In genomic region chr1:8873506-8874229, GRCh38 we compare ENCODE assay signal across 8 cellular contexts. TPM values are rescaled to one million over a fixed set of nuclear protein-coding genes. Genes with fewer than 3 reads are reported as not detected.
DNase-seq lines count a peak whose midpoint lies in the region; ATAC-seq and TF ChIP-seq lines count a peak whose summit lies in the region.

No MANE protein-coding gene starts in this region.

- POLR2A ChIA-PET in activated naive CD8-positive, alpha-beta T cell treated with anti-CD3 and anti-CD28 coated beads, Interleukin-2, amount 10 ng/mL, durations not matched to agents 7 days and 5 days (lab: Charles Lee) = interaction anchor here (0.5 to 2.6 kb wide), 13 partner anchors 9 to 269 kb away, joined by 3 to 48 read pairs (median 4); no protein-coding TSS in a partner anchor

- intact Hi-C loops in left cardiac atrium (cut with DNase I) = no loop called here

- peaks cover 81% of the 10 kb centered on the region for H3K36me3 Mint-ChIP-seq in HFFc6 (ENCODE audit: low read depth)
- peaks cover 86% of the 10 kb centered on the region for H3K36me3 Mint-ChIP-seq in activated naive CD8-positive, alpha-beta T cell treated with anti-CD3 and anti-CD28 coated beads, Interleukin-2, amount 10 ng/mL, durations not matched to agents 7 days and 5 days

- peak overlapping the region; percentile 78 for H3K27ac Mint-ChIP-seq in HFFc6
- peak overlapping the region; percentile 90 for H3K27ac Mint-ChIP-seq in activated naive CD8-positive, alpha-beta T cell treated with anti-CD3 and anti-CD28 coated beads, Interleukin-2, amount 10 ng/mL, durations not matched to agents 7 days and 5 days

- ATAC-seq in activated naive CD8-positive, alpha-beta T cell treated with anti-CD3 and anti-CD28 coated beads, Interleukin-2, amount 10 ng/mL, durations not matched to agents 7 days and 5 days (ENCODE audit: low read depth) = peak; percentile 28
- ATAC-seq in left cardiac atrium (peak; percentile 8 to 79), GM21786 (IDR thresholded peaks at IDR 0.05; ENCODE audit: unreplicated experiment) (no peak)

- peaks cover 7% of the 10 kb centered on the region for H3K27me3 Mint-ChIP-seq in HFFc6 (ENCODE audit: insufficient read depth)
- no peaks in the 10 kb centered on the region for H3K27me3 Mint-ChIP-seq in activated naive CD8-positive, alpha-beta T cell treated with anti-CD3 and anti-CD28 coated beads, Interleukin-2, amount 10 ng/mL, durations not matched to agents 7 days and 5 days

- H3K4me3 Mint-ChIP-seq in HFFc6 = peak overlapping the region; percentile 96
- H3K4me3 Mint-ChIP-seq in activated naive CD8-positive, alpha-beta T cell treated with anti-CD3 and anti-CD28 coated beads, Interleukin-2, amount 10 ng/mL, durations not matched to agents 7 days and 5 days = peak overlapping the region; percentile 96

- TF ChIP-seq CTCF in HFFc6 (IDR thresholded peaks at IDR 0.05) = no peak

- H3K4me1 Mint-ChIP-seq in HFFc6 (ENCODE audit: low read depth) = peaks cover 80% of the 10 kb centered on the region
- peaks cover 51% of the 10 kb centered on the region for H3K4me1 Mint-ChIP-seq in activated naive CD8-positive, alpha-beta T cell treated with anti-CD3 and anti-CD28 coated beads, Interleukin-2, amount 10 ng/mL, durations not matched to agents 7 days and 5 days

- H3K9me3 Mint-ChIP-seq in HFFc6 = peaks cover 5% of the 10 kb centered on the region
- no peaks in the 10 kb centered on the region for H3K9me3 Mint-ChIP-seq in activated naive CD8-positive, alpha-beta T cell treated with anti-CD3 and anti-CD28 coated beads, Interleukin-2, amount 10 ng/mL, durations not matched to agents 7 days and 5 days

- peak; percentile 99 for DNase-seq in HFFc6
- DNase-seq in SW 1271 (lab: John Stamatoyannopoulos, UW) = peak; percentile 83 to 95
- peak; percentile 54 for DNase-seq in activated naive CD8-positive, alpha-beta T cell treated with anti-CD3 and anti-CD28 coated beads, Interleukin-2, amount 10 ng/mL, durations not matched to agents 7 days and 5 days
- DNase-seq in left cardiac atrium = peak; percentile 92
- DNase-seq in pulmonary artery endothelial cell (ENCODE audit: low read depth, low spot score) = peak; percentile 92
- peak; percentile 92 for DNase-seq in ureter (ENCODE audit: low spot score)
- DNase-seq in NCI-H146 (lab: John Stamatoyannopoulos, UW) = no peak

RNA-seq across cellular contexts. Expression of gene ENO1, which starts 4.8 kb away (rescaled TPM):
- 1,000 to 10,000 TPM; 1,376 to 1,744 (median 1,709) TPM for total RNA-seq in HFFc6 (2021; fragmentation: NEBNext Ultra II Directional; extraction: Animal tissue kit (Norgen Biotek cat#: 25700))
- 1,000 to 10,000 TPM; 2,428 to 2,545 TPM for total RNA-seq in activated naive CD8-positive, alpha-beta T cell treated with anti-CD3 and anti-CD28 coated beads, Interleukin-2, amount 10 ng/mL, durations not matched to agents 7 days and 5 days
- total RNA-seq in left cardiac atrium (100 to 1,000 TPM; 242 to 476 TPM), pulmonary artery endothelial cell (2,385 and 2,702 TPM in 2 replicates), ureter (726 TPM)

RNA-seq across cellular contexts. Expression of gene RERE, which starts 56.2 kb away (rescaled TPM):
- 10 to 100 TPM; 36.5 to 41.6 (median 37.5) TPM for total RNA-seq in HFFc6 (2021; fragmentation: NEBNext Ultra II Directional; extraction: Animal tissue kit (Norgen Biotek cat#: 25700))
- 10 to 100 TPM; 64.4 to 68.7 TPM for total RNA-seq in activated naive CD8-positive, alpha-beta T cell treated with anti-CD3 and anti-CD28 coated beads, Interleukin-2, amount 10 ng/mL, durations not matched to agents 7 days and 5 days
- total RNA-seq in left cardiac atrium = 100 to 1,000 TPM; 128 to 162 TPM
- total RNA-seq in pulmonary artery endothelial cell = 38.1 and 60.7 TPM in 2 replicates
- total RNA-seq in ureter = 215 TPM
